In genomic region chr15:62607643-62608042, GRCh38 we compare ENCODE assay signal across 17 cellular contexts.
DNase-seq lines count a peak whose midpoint lies in the region; ATAC-seq and TF ChIP-seq lines count a peak whose summit lies in the region.
"Had no signal": no experiment of that assay in that cellular context is flagged by ENCODE, and none has a peak within 500 bp of the region (broad histone marks: within the 10 kb centered on the region; RNA-seq: fewer than 3 reads in every experiment).

No MANE protein-coding gene starts in this region.

- peak; percentile 38 for ATAC-seq in omental fat pad (ENCODE audit: low FRiP score)
- no peak for ATAC-seq in WTC11

- H3K27ac ChIP-seq in epithelial cell of prostate = no peak overlapping the region
- no peak overlapping the region for H3K27ac ChIP-seq in MM.1S (ENCODE audit: low read length)
- H3K27ac ChIP-seq: BLaER1 treated with 17β-estradiol and CSF1 and Interleukin-3, amounts not matched to agents 10 nM and 100 nM; ovary; spleen had no signal

- POLR2A ChIA-PET in WTC11 (lab: Charles Lee) = no interaction called here

- H3F3A ChIP-seq in MM.1S (ENCODE audit: insufficient read depth, low read length) = no peaks in the 10 kb centered on the region

- no peaks in the 10 kb centered on the region for H3K36me3 Mint-ChIP-seq in WTC11

- H3K4me1 Mint-ChIP-seq in WTC11 = peaks cover 5% of the 10 kb centered on the region

- TF ChIP-seq CTCF in omental fat pad (IDR thresholded peaks at IDR 0.05) (no peak), MM.1S (IDR thresholded peaks at IDR 0.05; ENCODE audit: low read length) (no peak), WTC11 (IDR thresholded peaks at IDR 0.05) (no peak)

- H3K79me2 ChIP-seq in MM.1S (ENCODE audit: low read length) = no peaks in the 10 kb centered on the region

- H3K9me2 ChIP-seq in MM.1S (replicated peaks; ENCODE audit: insufficient read depth, low read length) = no peaks in the 10 kb centered on the region

- no peak overlapping the region for H3K9ac ChIP-seq in MM.1S (ENCODE audit: low read length)
- H3K9ac ChIP-seq: BLaER1 treated with 17β-estradiol and CSF1 and Interleukin-3, amounts not matched to agents 10 nM and 100 nM had no signal

- no peaks in the 10 kb centered on the region for H3K36me3 ChIP-seq in MM.1S (replicated peaks; ENCODE audit: insufficient read depth, low read length)
- H3K36me3 ChIP-seq: BLaER1 treated with 17β-estradiol and CSF1 and Interleukin-3, amounts not matched to agents 10 nM and 100 nM; ovary; spleen had no signal

- H3K27ac Mint-ChIP-seq in WTC11 = no peak overlapping the region
- H3K27ac Mint-ChIP-seq: H9; T-helper 2 cell treated with Interferon-gamma antibody and Interleukin-4, amounts not matched to agents 5 μg/mL and 100 μg/mL, for 36 hours had no signal

- H3K9me3 ChIP-seq in MM.1S (replicated peaks; ENCODE audit: insufficient read depth, low read length) = no peaks in the 10 kb centered on the region
- H3K9me3 ChIP-seq: BLaER1 treated with 17β-estradiol and CSF1 and Interleukin-3, amounts not matched to agents 10 nM and 100 nM; ovary; spleen had no signal

- H3K4me3 ChIP-seq in MM.1S (ENCODE audit: low read length) = no peak overlapping the region
- H3K4me3 ChIP-seq: BLaER1 treated with 17β-estradiol and CSF1 and Interleukin-3, amounts not matched to agents 10 nM and 100 nM; ovary; spleen had no signal

- no peak overlapping the region for H3K4me3 Mint-ChIP-seq in WTC11
- H3K4me3 Mint-ChIP-seq: H9; T-helper 2 cell treated with Interferon-gamma antibody and Interleukin-4, amounts not matched to agents 5 μg/mL and 100 μg/mL, for 36 hours had no signal

- H2AFZ ChIP-seq in MM.1S (ENCODE audit: low read length) = no peak overlapping the region

- no peaks in the 10 kb centered on the region for H3K9me3 Mint-ChIP-seq in WTC11
- H3K9me3 Mint-ChIP-seq: H9; T-helper 2 cell treated with Interferon-gamma antibody and Interleukin-4, amounts not matched to agents 5 μg/mL and 100 μg/mL, for 36 hours had no signal

- no peaks in the 10 kb centered on the region for H3K27me3 Mint-ChIP-seq in WTC11 (ENCODE audit: low read depth)

- H3K27me3 ChIP-seq in MM.1S (replicated peaks; ENCODE audit: insufficient read depth, low read length) = no peaks in the 10 kb centered on the region
- H3K27me3 ChIP-seq: BLaER1 treated with 17β-estradiol and CSF1 and Interleukin-3, amounts not matched to agents 10 nM and 100 nM; ovary; spleen had no signal

- H4K20me1 ChIP-seq in MM.1S (ENCODE audit: insufficient read depth, low read length) = no peaks in the 10 kb centered on the region
- H4K20me1 ChIP-seq: BLaER1 treated with 17β-estradiol and CSF1 and Interleukin-3, amounts not matched to agents 10 nM and 100 nM had no signal

- no peaks in the 10 kb centered on the region for H3K4me1 ChIP-seq in MM.1S (ENCODE audit: low read length)
- H3K4me1 ChIP-seq: spleen had no signal

- no peak overlapping the region for H3K4me2 ChIP-seq in MM.1S (ENCODE audit: low read depth, low read length)
- H3K4me2 ChIP-seq: BLaER1 treated with 17β-estradiol and CSF1 and Interleukin-3, amounts not matched to agents 10 nM and 100 nM had no signal

- CTCF ChIA-PET in WTC11 (lab: Charles Lee) = no interaction called here

- DNase-seq in EH (ENCODE audit: low read depth) (peak; percentile 70), NCI-H226 (peak; percentile 73), epithelial cell of prostate (ENCODE audit: low read depth, low spot score) (peak; percentile 49), omental fat pad (ENCODE audit: low spot score) (no peak), hypothalamus (lab: John Stamatoyannopoulos, UW) (no peak), MM.1S (no peak), WTC11 (ENCODE audit: low spot score) (no peak), SW480 (ENCODE audit: low spot score) (no peak)
- DNase-seq: activated CD4-positive, alpha-beta T cell treated with anti-CD3 and anti-CD28 coated beads, Interleukin-2, amount 50 U/mL, for 4 hours; DMS53; effector CD4-positive, alpha-beta T cell; H9; ovary; spleen; substantia nigra had no signal

TF ChIP-seq in WTC11, 78 proteins besides CTCF, POLR2A, EP300 and RAD21 (continues in another document):
- TF ChIP-seq, protein P1, sequence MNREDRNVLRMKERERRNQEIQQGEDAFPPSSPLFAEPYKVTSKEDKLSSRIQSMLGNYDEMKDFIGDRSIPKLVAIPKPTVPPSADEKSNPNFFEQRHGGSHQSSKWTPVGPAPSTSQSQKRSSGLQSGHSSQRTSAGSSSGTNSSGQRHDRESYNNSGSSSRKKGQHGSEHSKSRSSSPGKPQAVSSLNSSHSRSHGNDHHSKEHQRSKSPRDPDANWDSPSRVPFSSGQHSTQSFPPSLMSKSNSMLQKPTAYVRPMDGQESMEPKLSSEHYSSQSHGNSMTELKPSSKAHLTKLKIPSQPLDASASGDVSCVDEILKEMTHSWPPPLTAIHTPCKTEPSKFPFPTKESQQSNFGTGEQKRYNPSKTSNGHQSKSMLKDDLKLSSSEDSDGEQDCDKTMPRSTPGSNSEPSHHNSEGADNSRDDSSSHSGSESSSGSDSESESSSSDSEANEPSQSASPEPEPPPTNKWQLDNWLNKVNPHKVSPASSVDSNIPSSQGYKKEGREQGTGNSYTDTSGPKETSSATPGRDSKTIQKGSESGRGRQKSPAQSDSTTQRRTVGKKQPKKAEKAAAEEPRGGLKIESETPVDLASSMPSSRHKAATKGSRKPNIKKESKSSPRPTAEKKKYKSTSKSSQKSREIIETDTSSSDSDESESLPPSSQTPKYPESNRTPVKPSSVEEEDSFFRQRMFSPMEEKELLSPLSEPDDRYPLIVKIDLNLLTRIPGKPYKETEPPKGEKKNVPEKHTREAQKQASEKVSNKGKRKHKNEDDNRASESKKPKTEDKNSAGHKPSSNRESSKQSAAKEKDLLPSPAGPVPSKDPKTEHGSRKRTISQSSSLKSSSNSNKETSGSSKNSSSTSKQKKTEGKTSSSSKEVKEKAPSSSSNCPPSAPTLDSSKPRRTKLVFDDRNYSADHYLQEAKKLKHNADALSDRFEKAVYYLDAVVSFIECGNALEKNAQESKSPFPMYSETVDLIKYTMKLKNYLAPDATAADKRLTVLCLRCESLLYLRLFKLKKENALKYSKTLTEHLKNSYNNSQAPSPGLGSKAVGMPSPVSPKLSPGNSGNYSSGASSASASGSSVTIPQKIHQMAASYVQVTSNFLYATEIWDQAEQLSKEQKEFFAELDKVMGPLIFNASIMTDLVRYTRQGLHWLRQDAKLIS (CRISPR knock-in tag; IDR thresholded peaks at IDR 0.05; ENCODE audit: borderline replicate concordance) = no peak
- TF ChIP-seq GRHL2 (CRISPR knock-in tag; IDR thresholded peaks at IDR 0.05; ENCODE audit: insufficient replicate concordance, severe bottlenecking) (no peak), CDX4 (CRISPR knock-in tag; IDR thresholded peaks at IDR 0.05; ENCODE audit: borderline replicate concordance) (no peak), ELF4 (CRISPR knock-in tag; IDR thresholded peaks at IDR 0.05; ENCODE audit: low read depth) (no peak), RELA (CRISPR knock-in tag; IDR thresholded peaks at IDR 0.05; ENCODE audit: borderline replicate concordance) (no peak), JUN (CRISPR knock-in tag; IDR thresholded peaks at IDR 0.05) (no peak), NR1H2 (CRISPR knock-in tag; IDR thresholded peaks at IDR 0.05) (no peak), FOXP1 (CRISPR knock-in tag; IDR thresholded peaks at IDR 0.05; ENCODE audit: borderline replicate concordance) (no peak), MYBL2 (CRISPR knock-in tag; IDR thresholded peaks at IDR 0.05) (no peak), OVOL2 (CRISPR knock-in tag; IDR thresholded peaks at IDR 0.05; ENCODE audit: borderline replicate concordance) (no peak), SOX15 (CRISPR knock-in tag; IDR thresholded peaks at IDR 0.05) (no peak), ZNF512 (CRISPR knock-in tag; IDR thresholded peaks at IDR 0.05; ENCODE audit: borderline replicate concordance) (no peak), CBFB (CRISPR knock-in tag; IDR thresholded peaks at IDR 0.05; ENCODE audit: low read depth) (no peak), ZNF121 (CRISPR knock-in tag; IDR thresholded peaks at IDR 0.05) (no peak), FOXP4 (CRISPR knock-in tag; IDR thresholded peaks at IDR 0.05) (no peak), HMGA2 (CRISPR knock-in tag; IDR thresholded peaks at IDR 0.05) (no peak)

Comparison
In these comparisons a context has a peak if more than half of its experiments do, and no peak if none do; other contexts are left out.
1. DNase-seq: peak in EH (single experiment), NCI-H226 (single experiment) and epithelial cell of prostate (single experiment); none in omental fat pad (single experiment), hypothalamus (0 of 51), MM.1S (single experiment), WTC11 (single experiment) and SW480 (single experiment).